37 cellular contexts compared by ENCODE assay signal in the genomic region with DNA sequence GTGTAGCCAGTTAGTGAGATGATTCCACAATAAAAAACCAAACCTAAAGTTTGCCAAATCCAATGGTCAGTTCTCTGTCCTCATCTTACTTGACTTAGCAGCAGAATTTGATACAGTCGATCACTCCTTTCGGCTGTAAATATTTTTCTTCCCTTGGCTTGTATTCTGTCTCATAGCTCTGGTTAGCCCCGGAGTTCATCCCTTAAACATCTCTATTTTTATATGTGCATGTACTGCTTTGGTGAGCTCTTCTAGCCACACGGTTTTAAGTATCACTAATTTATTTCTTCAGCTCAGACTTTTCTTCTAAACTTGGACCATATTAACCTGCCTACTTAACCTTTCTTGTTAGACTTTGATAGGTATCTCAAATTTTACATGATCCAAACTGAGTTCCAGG. TPM values are rescaled to one million over a fixed set of nuclear protein-coding genes. Genes with fewer than 3 reads are reported as not detected.
"Had no signal": no experiment of that assay in that cellular context is flagged by ENCODE, and none has a peak within 500 bp of the region (broad histone marks: within the 10 kb centered on the region; RNA-seq: fewer than 3 reads in every experiment).

No MANE protein-coding gene starts in this region.

- ATAC-seq: activated CD8-positive, alpha-beta T cell treated with anti-CD3 and anti-CD28 coated beads for 36 hours; activated naive CD4-positive, alpha-beta T cell treated with anti-CD3 and anti-CD28 coated beads, Interleukin-2, amount 50 U/mL, for 72 hours; activated T-cell treated with anti-CD3 and anti-CD28 coated beads, Interleukin-2, amount 50 U/mL, for 4 hours; activated T-cell treated with anti-CD3 and anti-CD28 coated beads, Interleukin-2, amount 50 U/mL, for 72 hours; activated T-helper 17 cell treated with anti-CD3 and anti-CD28 coated beads, Interleukin-2, amount 50 U/mL, for 72 hours; body of pancreas; T-cell; T-helper 17 cell had no signal

- H3K27ac ChIP-seq: adrenal gland, body of pancreas, brain microvascular endothelial cell, breast epithelium, VCaP had no signal

- DNase-seq: activated B cell treated with CpG ODN at 0.5 μM for 24 hours; activated CD4-positive, alpha-beta memory T cell treated with anti-CD3 and anti-CD28 coated beads for 36 hours; activated CD4-positive, alpha-beta T cell treated with anti-CD3 and anti-CD28 coated beads for 4 hours; activated CD4-positive, alpha-beta T cell treated with anti-CD3 and anti-CD28 coated beads, Interleukin-2, amount 10 ng/mL, durations not matched to agents 24 days and 14 days; activated CD4-positive, alpha-beta T cell treated with anti-CD3 and anti-CD28 coated beads, Interleukin-2, amount 50 U/mL, for 1 hour; activated CD4-positive, alpha-beta T cell treated with anti-CD3 and anti-CD28 coated beads, Interleukin-2, amount 50 U/mL, for 4 hours; activated CD4-positive, CD25-positive, alpha-beta regulatory T cell treated with anti-CD3 and anti-CD28 coated beads, Interleukin-2, amount 50 U/mL, for 72 hours; activated CD8-positive, alpha-beta memory T cell treated with anti-CD3 and anti-CD28 coated beads, Interleukin-2, amount 50 U/mL, for 4 hours; activated CD8-positive, alpha-beta T cell treated with anti-CD3 and anti-CD28 coated beads for 36 hours; activated effector memory CD4-positive, alpha-beta T cell treated with anti-CD3 and anti-CD28 coated beads, Interleukin-2, amount 50 U/mL, for 16 hours; activated gamma-delta T cell treated with Interleukin-2 at 50 U/mL for 16 hours; activated naive CD4-positive, alpha-beta T cell; activated naive CD4-positive, alpha-beta T cell treated with anti-CD3 and anti-CD28 coated beads for 36 hours; activated naive CD4-positive, alpha-beta T cell treated with anti-CD3 and anti-CD28 coated beads, Interleukin-2, amount 50 U/mL, for 16 hours; activated naive CD8-positive, alpha-beta T cell treated with anti-CD3 and anti-CD28 coated beads for 36 hours; activated T-cell treated with anti-CD3 and anti-CD28 coated beads for 4 hours; activated T-cell treated with anti-CD3 and anti-CD28 coated beads, Interleukin-2, amount 50 U/mL, for 1 hour; activated T-cell treated with anti-CD3 and anti-CD28 coated beads, Interleukin-2, amount 50 U/mL, for 4 hours; activated T-cell treated with anti-CD3 and anti-CD28 coated beads, Interleukin-2, amount 50 U/mL, for 72 hours; adrenal gland; amniotic stem cell; aorta; body of pancreas; brain microvascular endothelial cell; central memory CD4-positive, alpha-beta T cell; T-cell; T-helper 17 cell; T-helper 9 cell had no signal

- FAIRE-seq: astrocyte, TTC549 had no signal

- H3K9me3 ChIP-seq: adrenal gland, body of pancreas, breast epithelium had no signal

- H3K4me1 ChIP-seq: adrenal gland, body of pancreas, breast epithelium had no signal

- H3K36me3 ChIP-seq: adrenal gland, brain microvascular endothelial cell, breast epithelium had no signal

- H3K27me3 ChIP-seq: adrenal gland, body of pancreas, brain microvascular endothelial cell, breast epithelium had no signal

- H3K4me3 ChIP-seq: adrenal gland, body of pancreas, breast epithelium had no signal

RNA-seq across cellular contexts. Expression of a gene that starts 17.8 kb away (rescaled TPM):
- total RNA-seq: activated B cell treated with CpG ODN at 0.5 μM for 24 hours; activated CD4-positive, alpha-beta memory T cell treated with anti-CD3 and anti-CD28 coated beads for 36 hours; activated CD4-positive, alpha-beta T cell treated with anti-CD3 and anti-CD28 coated beads, Interleukin-2, amount 10 ng/mL, durations not matched to agents 24 days and 14 days; activated CD8-positive, alpha-beta memory T cell treated with anti-CD3 and anti-CD28 coated beads for 36 hours; activated CD8-positive, alpha-beta T cell treated with anti-CD3 and anti-CD28 coated beads for 36 hours; activated naive CD4-positive, alpha-beta T cell treated with anti-CD3 and anti-CD28 coated beads for 36 hours; activated naive CD4-positive, alpha-beta T cell treated with anti-CD3 and anti-CD28 coated beads, Interleukin-2, amount 50 U/mL, for 72 hours; activated naive CD8-positive, alpha-beta T cell treated with anti-CD3 and anti-CD28 coated beads for 36 hours; activated T-cell treated with anti-CD3 and anti-CD28 coated beads, Interleukin-2, amount 50 U/mL, for 4 hours; activated T-cell treated with anti-CD3 and anti-CD28 coated beads, Interleukin-2, amount 50 U/mL, for 72 hours; activated T-helper 1 cell treated with anti-CD3 and anti-CD28 coated beads, Interleukin-12 subunit alpha, Interleukin-12 subunit beta, Interleukin-2, Interleukin-4 antibody, amounts not matched to agents 30 ng/mL and 10 ng/mL and 1 ng/mL, durations not matched to agents 14 hours and 24 hours and 36 hours; activated T-helper 17 cell treated with anti-CD3 and anti-CD28 coated beads, Interleukin-2, amount 50 U/mL, for 72 hours; adrenal gland; aorta; astrocyte; body of pancreas; T-cell; T-helper 1 cell treated with Interleukin-12 subunit alpha and Interleukin-12 subunit beta and Interleukin-4 antibody, amounts not matched to agents 30 ng/mL and 1 ng/mL, for 36 hours; T-helper 17 cell had no signal
- polyA plus RNA-seq: adrenal gland had no signal

RNA-seq across cellular contexts. Expression of a gene that starts 49.4 kb away (rescaled TPM):
- total RNA-seq: activated CD4-positive, alpha-beta T cell treated with anti-CD3 and anti-CD28 coated beads, Interleukin-2, amount 10 ng/mL, durations not matched to agents 24 days and 14 days; activated T-helper 1 cell treated with anti-CD3 and anti-CD28 coated beads, Interleukin-12 subunit alpha, Interleukin-12 subunit beta, Interleukin-2, Interleukin-4 antibody, amounts not matched to agents 30 ng/mL and 10 ng/mL and 1 ng/mL, durations not matched to agents 14 hours and 24 hours and 36 hours had no signal
